In genomic region chr4:159685406-159686092, GRCh38 we compare ENCODE assay signal across 19 cellular contexts.
A peak's percentile ranks its signal among the peaks of the same experiment; 100 is the strongest.
DNase-seq lines count a peak whose midpoint lies in the region; ATAC-seq and TF ChIP-seq lines count a peak whose summit lies in the region.
"Had no signal": no experiment of that assay in that cellular context is flagged by ENCODE, and none has a peak within 500 bp of the region (broad histone marks: within the 10 kb centered on the region; RNA-seq: fewer than 3 reads in every experiment).

No MANE protein-coding gene starts in this region.

- H3K9me3 ChIP-seq in mesodermal cell (ENCODE audit: control insufficient read depth, low read length), result no peaks in the 10 kb centered on the region
- H3K9me3 ChIP-seq: SK-N-SH had no signal

- no peak overlapping the region for H3K4me3 ChIP-seq in astrocyte of the spinal cord (ENCODE audit: low read depth, low read length)
- H3K4me3 ChIP-seq in mesodermal cell (ENCODE audit: extremely low read depth, insufficient read depth, low read length, poor library complexity, severe bottlenecking), result no peak overlapping the region
- H3K4me3 ChIP-seq: dorsolateral prefrontal cortex had no signal

- peak overlapping the region; percentile 16 for H3K27ac ChIP-seq in mesodermal cell (ENCODE audit: low read depth, low read length, severe bottlenecking)
- H3K27ac ChIP-seq: dorsolateral prefrontal cortex had no signal

- no peak for TF ChIP-seq CTCF in astrocyte of the spinal cord (IDR thresholded peaks at IDR 0.05; ENCODE audit: low read depth, low read length)

- H3K36me3 ChIP-seq in mesodermal cell (ENCODE audit: control insufficient read depth, insufficient read depth, low read length), result no peaks in the 10 kb centered on the region

- H3K4me1 ChIP-seq in mesodermal cell (ENCODE audit: control insufficient read depth, insufficient read depth, low read length, poor library complexity, severe bottlenecking), result peaks cover 11% of the 10 kb centered on the region

- ATAC-seq in HG03045 (IDR thresholded peaks at IDR 0.05; ENCODE audit: unreplicated experiment), result no peak
- ATAC-seq: PC-3 had no signal

- in situ Hi-C loops in astrocyte of the spinal cord (cut with HindIII; ENCODE audit: low sequenced_read_pairs), result no loop called here

- DNase-seq in NCI-H1694 (lab: John Stamatoyannopoulos, UW), result peak; percentile 0
- DNase-seq in NCI-H1694 treated with DMSO at 0.1 percent for 48 hours (lab: John Stamatoyannopoulos, UW), result no peak
- DNase-seq in astrocyte of the spinal cord (ENCODE audit: low read depth, low spot score), result peak; percentile 77
- DNase-seq in smooth muscle cell of the brain vasculature (ENCODE audit: low read depth, low spot score), result peak; percentile 36
- no peak for DNase-seq in NCI-H1105 treated with DMSO at 0.1 percent for 48 hours (lab: John Stamatoyannopoulos, UW)
- no peak for DNase-seq in activated effector memory CD4-positive, alpha-beta T cell treated with anti-CD3 and anti-CD28 coated beads, Interleukin-2, amount 50 U/mL, for 16 hours
- DNase-seq: activated CD4-positive, alpha-beta T cell treated with anti-CD3 and anti-CD28 coated beads, Interleukin-2, amount 10 ng/mL, durations not matched to agents 7 days and 5 days; activated naive CD4-positive, alpha-beta T cell treated with Interleukin-2 at 50 U/mL for 16 hours; CD4-positive, CD25-positive, alpha-beta regulatory T cell; dorsolateral prefrontal cortex; EL; kidney; NCI-H1436; PC-3; SK-N-SH; stimulated activated naive CD4-positive, alpha-beta T cell treated with Interleukin-2 at 50 U/mL for 16 hours; trophoblast cell had no signal

- 59 to 61% methylated on average over 2 of the region's 3 CpGs for WGBS in mesodermal cell (ENCODE audit: insufficient coverage in 2 of 2), 2 experiments

Comparison
In these comparisons a context has a peak if more than half of its experiments do, and no peak if none do; other contexts are left out.
1. DNase-seq: peak in NCI-H1694 (single experiment), astrocyte of the spinal cord (single experiment) and smooth muscle cell of the brain vasculature (single experiment); none in NCI-H1694 treated with DMSO at 0.1 percent for 48 hours (single experiment), NCI-H1105 treated with DMSO at 0.1 percent for 48 hours (single experiment) and activated effector memory CD4-positive, alpha-beta T cell treated with anti-CD3 and anti-CD28 coated beads, Interleukin-2, amount 50 U/mL, for 16 hours (single experiment).